In genomic region chr1:36203027-36203553, GRCh38 we compare ENCODE assay signal across 12 cellular contexts. TPM values are rescaled to one million over a fixed set of nuclear protein-coding genes. Genes with fewer than 3 reads are reported as not detected.
DNase-seq lines count a peak whose midpoint lies in the region; ATAC-seq, FAIRE-seq and TF ChIP-seq lines count a peak whose summit lies in the region.
"Had no signal": no experiment of that assay in that cellular context is flagged by ENCODE, and none has a peak within 500 bp of the region (broad histone marks: within the 10 kb centered on the region; RNA-seq: fewer than 3 reads in every experiment).

No MANE protein-coding gene starts in this region.

- DNase-seq in heart left ventricle (no peak), cardiac septum (ENCODE audit: low spot score) (no peak), pancreas (no peak), vagina (ENCODE audit: extremely low spot score in 2 of 2) (no peak), NCI-H1048 (lab: John Stamatoyannopoulos, UW) (no peak)
- DNase-seq: activated T-cell treated with anti-CD3 and anti-CD28 coated beads, Interleukin-2, amount 50 U/mL, for 72 hours; trophoblast cell had no signal

- H3K4me3 ChIP-seq in heart left ventricle (no peak overlapping the region), gastroesophageal sphincter (no peak overlapping the region), pancreas (no peak overlapping the region), vagina (no peak overlapping the region)

- intact Hi-C loops in heart left ventricle (cut with DNase I) (loop anchor here in 1 of 10 donors (5.0 kb wide), 1 partner anchor 84 kb away; no protein-coding TSS in a partner anchor), cardiac septum (cut with DNase I) (no loop called here), pancreas (cut with DNase I) (no loop called here), vagina (cut with DNase I) (loop anchor here (2.0 kb wide), 1 partner anchor 78 kb away; no protein-coding TSS in a partner anchor)

- H3K27me3 ChIP-seq in heart left ventricle (no peaks in the 10 kb centered on the region), gastroesophageal sphincter (no peaks in the 10 kb centered on the region), pancreas (no peaks in the 10 kb centered on the region), vagina (no peaks in the 10 kb centered on the region)

- TF ChIP-seq CTCF in heart left ventricle (IDR thresholded peaks at IDR 0.05), result no peak
- no peak for TF ChIP-seq CTCF in gastroesophageal sphincter (IDR thresholded peaks at IDR 0.05)
- no peak for TF ChIP-seq CTCF in pancreas (IDR thresholded peaks at IDR 0.05)
- no peak for TF ChIP-seq CTCF in vagina (IDR thresholded peaks at IDR 0.05)

- H3K36me3 ChIP-seq in heart left ventricle (no peaks in the 10 kb centered on the region), gastroesophageal sphincter (no peaks in the 10 kb centered on the region), pancreas (no peaks in the 10 kb centered on the region), vagina (no peaks in the 10 kb centered on the region)

- TF ChIP-seq POLR2A in heart left ventricle (IDR thresholded peaks at IDR 0.05) (no peak), gastroesophageal sphincter (IDR thresholded peaks at IDR 0.05) (no peak), vagina (IDR thresholded peaks at IDR 0.05) (no peak)

- H3K4me1 ChIP-seq in heart left ventricle (peaks cover 0 to 57% (median 24%) of the 10 kb centered on the region in 12 donors), gastroesophageal sphincter (peaks cover 0 to 76% (median 26%) of the 10 kb centered on the region in 3 donors), pancreas (peaks cover 0 to 26% (median 12%) of the 10 kb centered on the region in 3 donors), vagina (peaks cover 22% of the 10 kb centered on the region)

- H3K27ac ChIP-seq in heart left ventricle, result peak overlapping the region; percentile 63 to 96 (median 88)
- H3K27ac ChIP-seq in gastroesophageal sphincter, result peak overlapping the region; percentile 27 to 88 (median 82)
- H3K27ac ChIP-seq in pancreas, result peak overlapping the region; percentile 45 to 68 (median 66)
- H3K27ac ChIP-seq in vagina, result peak overlapping the region; percentile 69

- TF ChIP-seq EP300 in gastroesophageal sphincter (IDR thresholded peaks at IDR 0.05), result no peak

- ATAC-seq in heart left ventricle, result no peak
- ATAC-seq in gastroesophageal sphincter, result no peak
- no peak for ATAC-seq in pancreas
- ATAC-seq in HG03354 (IDR thresholded peaks at IDR 0.05; ENCODE audit: poor library complexity, severe bottlenecking, unreplicated experiment), result no peak
- no peak for ATAC-seq in HG03025 (IDR thresholded peaks at IDR 0.05; ENCODE audit: low FRiP score, unreplicated experiment)
- ATAC-seq: activated T-cell treated with anti-CD3 and anti-CD28 coated beads, Interleukin-2, amount 50 U/mL, for 72 hours had no signal

- no peak for FAIRE-seq in pancreas (lab: Jason Lieb, UNC)
- FAIRE-seq: A204.1, endothelial cell of umbilical vein had no signal

- WGBS in heart left ventricle, 4 donors, result 65 to 78% (median 75%) methylated on average over 3 of the region's 3 CpGs
- no CpG with 5 or more reads among the region's 3 CpGs for WGBS in gastroesophageal sphincter (ENCODE audit: low coverage in 1 of 2), 2 donors
- 85 to 90% methylated on average over 3 of the region's 3 CpGs for WGBS in pancreas, 2 donors

- H3K9me3 ChIP-seq in heart left ventricle (no peaks in the 10 kb centered on the region), gastroesophageal sphincter (no peaks in the 10 kb centered on the region), pancreas (no peaks in the 10 kb centered on the region), vagina (no peaks in the 10 kb centered on the region)

RNA-seq across cellular contexts. Expression of gene THRAP3, which starts 21.2 kb away (rescaled TPM):
- 100 to 1,000 TPM in 4 of 9 donors, 10 to 100 TPM in 5; 68.6 to 106 (median 92.8) TPM for total RNA-seq in heart left ventricle
- 10 to 100 TPM; 27.9 to 36.5 TPM for polyA plus RNA-seq in heart left ventricle
- 86.5 TPM for total RNA-seq in cardiac septum
- total RNA-seq in gastroesophageal sphincter, result 100 to 1,000 TPM; 100 to 123 (median 114) TPM
- 10 to 100 TPM; 24.0 to 54.7 (median 34.8) TPM for total RNA-seq in pancreas
- polyA plus RNA-seq in pancreas, result 10 to 100 TPM; 17.0 to 27.5 TPM
- 57.7 TPM for total RNA-seq in vagina

RNA-seq across cellular contexts. Expression of gene MAP7D1, which starts 47.1 kb away (rescaled TPM):
- total RNA-seq in heart left ventricle (100 to 1,000 TPM; 249 to 706 (median 328) TPM), cardiac septum (262 TPM), gastroesophageal sphincter (100 to 1,000 TPM; 147 to 243 (median 172) TPM), pancreas (10 to 100 TPM; 12.5 to 39.3 (median 15.8) TPM), vagina (93.8 TPM)
- polyA plus RNA-seq in heart left ventricle (100 to 1,000 TPM; 236 to 331 TPM), pancreas (10 to 100 TPM; 26.4 to 36.0 TPM)

RNA-seq across cellular contexts. Expression of gene TRAPPC3, which starts 53.8 kb away (rescaled TPM):
- total RNA-seq in heart left ventricle, result 10 to 100 TPM; 45.3 to 77.2 (median 52.9) TPM
- polyA plus RNA-seq in heart left ventricle, result 10 to 100 TPM; 40.8 to 89.6 TPM
- 47.9 TPM for total RNA-seq in cardiac septum
- 100 to 1,000 TPM; 102 to 166 (median 129) TPM for total RNA-seq in gastroesophageal sphincter
- 10 to 100 TPM; 24.6 to 29.5 (median 27.0) TPM for total RNA-seq in pancreas
- polyA plus RNA-seq in pancreas, result 10 to 100 TPM; 21.8 to 41.5 TPM
- total RNA-seq in vagina, result 52.1 TPM
